ENCODE assay signal across 20 cellular contexts in the genomic region with DNA sequence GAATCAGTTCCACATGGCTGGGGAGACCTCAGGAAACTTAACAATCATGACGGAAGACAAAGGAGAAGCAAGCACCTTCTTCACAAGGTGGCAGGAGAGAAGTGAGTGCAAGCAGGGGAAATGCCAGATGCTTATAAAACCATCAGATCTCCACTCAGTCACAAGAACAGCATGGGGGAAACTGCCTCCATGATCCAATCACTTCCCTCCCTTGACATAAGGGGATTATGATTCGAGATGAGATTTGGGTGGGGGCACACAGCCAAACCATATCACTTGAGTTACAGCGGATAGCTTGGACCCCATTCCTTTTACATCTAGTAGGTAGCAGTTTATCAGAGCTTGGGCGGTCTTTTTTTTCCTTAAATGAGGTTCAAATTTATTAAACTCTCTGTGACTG.
"Had no signal": no experiment of that assay in that cellular context is flagged by ENCODE, and none has a peak within 500 bp of the region (broad histone marks: within the 10 kb centered on the region; RNA-seq: fewer than 3 reads in every experiment).

No MANE protein-coding gene starts in this region.

- H3K27me3 ChIP-seq: dorsolateral prefrontal cortex, foreskin keratinocyte had no signal

- DNase-seq: activated CD4-positive, alpha-beta T cell treated with anti-CD3 and anti-CD28 coated beads, Interleukin-2, amount 10 ng/mL, durations not matched to agents 24 days and 14 days; activated CD8-positive, alpha-beta T cell treated with anti-CD3 and anti-CD28 coated beads for 36 hours; activated naive CD4-positive, alpha-beta T cell treated with anti-CD3 and anti-CD28 coated beads, Interleukin-2, amount 10 ng/mL, durations not matched to agents 7 days and 5 days; activated naive CD8-positive, alpha-beta T cell treated with anti-CD3 and anti-CD28 coated beads, Interleukin-2, amount 50 U/mL, for 24 hours; activated T-cell treated with anti-CD3 and anti-CD28 coated beads, Interleukin-2, amount 50 U/mL, for 1 hour; anterior cingulate cortex; caudate nucleus; dorsolateral prefrontal cortex; foreskin keratinocyte; head of caudate nucleus; kidney; occipital lobe; stimulated activated naive CD8-positive, alpha-beta T cell treated with anti-CD3 and anti-CD28 coated beads, Interleukin-15, Interleukin-2, amounts not matched to agents 100 U/mL and 50 U/mL, for 24 hours; substantia nigra; T-helper 1 cell; T-helper 9 cell had no signal

- ATAC-seq: activated CD8-positive, alpha-beta T cell treated with anti-CD3 and anti-CD28 coated beads for 36 hours; activated naive CD8-positive, alpha-beta T cell treated with anti-CD3 and anti-CD28 coated beads, Interleukin-2, amount 50 U/mL, for 24 hours; foreskin keratinocyte; left lobe of liver; stimulated activated naive CD8-positive, alpha-beta T cell treated with anti-CD3 and anti-CD28 coated beads, Interleukin-15, Interleukin-2, amounts not matched to agents 100 U/mL and 50 U/mL, for 24 hours had no signal

- H3K4me3 ChIP-seq: dorsolateral prefrontal cortex, lung had no signal

- H3K4me1 Mint-ChIP-seq: activated naive CD4-positive, alpha-beta T cell treated with anti-CD3 and anti-CD28 coated beads, Interleukin-2, amount 10 ng/mL, durations not matched to agents 7 days and 5 days; activated naive CD8-positive, alpha-beta T cell treated with anti-CD3 and anti-CD28 coated beads, Interleukin-2, amount 50 U/mL, for 24 hours had no signal

- H3K27ac Mint-ChIP-seq: activated CD4-positive, alpha-beta T cell treated with anti-CD3 and anti-CD28 coated beads, Interleukin-2, amount 10 ng/mL, durations not matched to agents 24 days and 14 days; activated CD8-positive, alpha-beta T cell treated with anti-CD3 and anti-CD28 coated beads for 36 hours; activated naive CD4-positive, alpha-beta T cell treated with anti-CD3 and anti-CD28 coated beads, Interleukin-2, amount 10 ng/mL, durations not matched to agents 7 days and 5 days; activated naive CD8-positive, alpha-beta T cell treated with anti-CD3 and anti-CD28 coated beads, Interleukin-2, amount 50 U/mL, for 24 hours; type B pancreatic cell had no signal

- H3K27me3 Mint-ChIP-seq: brain, type B pancreatic cell had no signal

- H3K9me3 Mint-ChIP-seq: activated CD4-positive, alpha-beta T cell treated with anti-CD3 and anti-CD28 coated beads, Interleukin-2, amount 10 ng/mL, durations not matched to agents 24 days and 14 days; activated CD8-positive, alpha-beta T cell treated with anti-CD3 and anti-CD28 coated beads for 36 hours; activated naive CD4-positive, alpha-beta T cell treated with anti-CD3 and anti-CD28 coated beads, Interleukin-2, amount 10 ng/mL, durations not matched to agents 7 days and 5 days; activated naive CD8-positive, alpha-beta T cell treated with anti-CD3 and anti-CD28 coated beads, Interleukin-2, amount 50 U/mL, for 24 hours; type B pancreatic cell had no signal

- H3K36me3 Mint-ChIP-seq: activated naive CD4-positive, alpha-beta T cell treated with anti-CD3 and anti-CD28 coated beads, Interleukin-2, amount 10 ng/mL, durations not matched to agents 7 days and 5 days had no signal

- H3K4me3 Mint-ChIP-seq: activated CD4-positive, alpha-beta T cell treated with anti-CD3 and anti-CD28 coated beads, Interleukin-2, amount 10 ng/mL, durations not matched to agents 24 days and 14 days; activated CD8-positive, alpha-beta T cell treated with anti-CD3 and anti-CD28 coated beads for 36 hours; activated naive CD4-positive, alpha-beta T cell treated with anti-CD3 and anti-CD28 coated beads, Interleukin-2, amount 10 ng/mL, durations not matched to agents 7 days and 5 days; activated naive CD8-positive, alpha-beta T cell treated with anti-CD3 and anti-CD28 coated beads, Interleukin-2, amount 50 U/mL, for 24 hours; brain; type B pancreatic cell had no signal

- H3K27ac ChIP-seq: dorsolateral prefrontal cortex, foreskin keratinocyte had no signal
